In genomic region chr12:106819991-106820390, GRCh38 we compare ENCODE assay signal across 7 cellular contexts.
"Had no signal": no experiment of that assay in that cellular context is flagged by ENCODE, and none has a peak within 500 bp of the region (broad histone marks: within the 10 kb centered on the region; RNA-seq: fewer than 3 reads in every experiment).

No MANE protein-coding gene starts in this region.

- H3K4me2 ChIP-seq: GM23338 had no signal

- H3K27ac Mint-ChIP-seq: GM23338 had no signal

- H3K4me3 Mint-ChIP-seq: GM23338, H9 had no signal

- H3K9me3 Mint-ChIP-seq: GM23338, H9 had no signal

- H3K4me3 ChIP-seq: GM23338 had no signal

- FAIRE-seq: H1, H54, HTR-8/SVneo had no signal

- H2AFZ ChIP-seq: GM23338 had no signal

- ATAC-seq: GM23338 had no signal

- DNase-seq: H9, HCEC 1CT, IMR-90 had no signal
